In the genomic region with DNA sequence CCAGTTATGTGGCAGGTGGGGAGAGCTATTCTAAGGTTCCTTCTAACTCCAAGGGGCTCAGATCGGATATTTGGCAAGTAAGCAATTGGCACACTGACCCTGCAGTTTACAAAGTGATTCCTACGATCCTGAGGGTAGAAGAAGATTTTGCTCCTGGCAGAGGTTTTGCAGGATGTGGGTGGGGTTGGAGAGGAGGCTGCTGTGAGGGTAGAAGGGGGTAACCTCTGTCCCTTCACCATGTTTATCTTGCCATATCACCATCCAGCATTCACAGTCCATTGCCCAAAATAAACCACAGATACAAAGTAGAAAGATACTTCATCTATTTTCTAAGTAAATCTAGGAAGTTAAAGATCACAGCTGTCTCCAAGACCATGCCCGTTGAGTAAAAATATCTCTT, we compare ENCODE assay signal across 28 cellular contexts. TPM values are rescaled to one million over a fixed set of nuclear protein-coding genes. Genes with fewer than 3 reads are reported as not detected.
DNase-seq lines count a peak whose midpoint lies in the region; ATAC-seq, FAIRE-seq and TF ChIP-seq lines count a peak whose summit lies in the region.
"Had no signal": no experiment of that assay in that cellular context is flagged by ENCODE, and none has a peak within 500 bp of the region (broad histone marks: within the 10 kb centered on the region; RNA-seq: fewer than 3 reads in every experiment).

No MANE protein-coding gene starts in this region.

- no peak overlapping the region for H4K5ac ChIP-seq in IMR-90 (ENCODE audit: low read depth, low read length)

- no peak overlapping the region for H3K4me2 ChIP-seq in IMR-90 (ENCODE audit: low read depth, low read length)
- H3K4me2 ChIP-seq in K562 (ENCODE audit: insufficient read depth, low read length), result no peak overlapping the region
- no peak overlapping the region for H3K4me2 ChIP-seq in MM.1S (ENCODE audit: low read depth, low read length)
- H3K4me2 ChIP-seq: A549 had no signal

- H4K8ac ChIP-seq in IMR-90 (ENCODE audit: low read depth in 2 of 2, low read length in 2 of 2), result no peak overlapping the region

- H3K79me2 ChIP-seq in K562 (ENCODE audit: control insufficient read depth, insufficient read depth, low read length) (no peaks in the 10 kb centered on the region), MM.1S (ENCODE audit: low read length) (no peaks in the 10 kb centered on the region)

- H3K4me3 ChIP-seq in IMR-90 (ENCODE audit: insufficient read depth, low read depth, low read length), result no peak overlapping the region
- no peak overlapping the region for H3K4me3 ChIP-seq in K562
- no peak overlapping the region for H3K4me3 ChIP-seq in MM.1S (ENCODE audit: low read length)
- H3K4me3 ChIP-seq: A549, ascending aorta, cardiac muscle cell, colonic mucosa, lower lobe of right lung, right lobe of liver had no signal

- H3K9me3 Mint-ChIP-seq in activated CD8-positive, alpha-beta T cell treated with anti-CD3 and anti-CD28 coated beads, Interleukin-2, amount 10 ng/mL, durations not matched to agents 7 days and 5 days (ENCODE audit: insufficient read depth), result no peaks in the 10 kb centered on the region
- no peaks in the 10 kb centered on the region for H3K9me3 Mint-ChIP-seq in activated CD8-positive, alpha-beta T cell treated with anti-CD3 and anti-CD28 coated beads for 36 hours
- no peaks in the 10 kb centered on the region for H3K9me3 Mint-ChIP-seq in nephron

- CTCF ChIA-PET in activated CD8-positive, alpha-beta T cell treated with anti-CD3 and anti-CD28 coated beads, Interleukin-2, amount 10 ng/mL, durations not matched to agents 7 days and 5 days (lab: Charles Lee), result interaction anchor here (1.6 to 3.1 kb wide), 3 partner anchors 10 to 34 kb away, joined by 5 to 17 read pairs (median 5); no protein-coding TSS in a partner anchor
- CTCF ChIA-PET in activated CD8-positive, alpha-beta T cell treated with anti-CD3 and anti-CD28 coated beads for 36 hours (lab: Charles Lee), result interaction anchor here (1.2 kb wide), 1 partner anchor 19 kb away, joined by 3 read pairs; no protein-coding TSS in a partner anchor
- CTCF ChIA-PET in IMR-90 (lab: Yijun Ruan, JAX) (interaction anchor here (0.7 kb wide), 1 partner anchor 26 kb away, joined by 4 read pairs; no protein-coding TSS in a partner anchor), K562 (lab: Yijun Ruan, JAX; ENCODE audit: low intra/inter-chr PET ratio) (no interaction called here)

- TF ChIP-seq EP300 in K562 (IDR thresholded peaks at IDR 0.05; ENCODE audit: low read length), result no peak

- in situ Hi-C loops in IMR-90 (cut with MboI; ENCODE audit: low sequenced_read_pairs) (no loop called here), K562 (cut with MboI) (no loop called here)

- no peak overlapping the region for H3K56ac ChIP-seq in IMR-90 (ENCODE audit: extremely low read depth, insufficient read depth, low read length)

- no peak for DNase-seq in activated CD8-positive, alpha-beta T cell treated with anti-CD3 and anti-CD28 coated beads, Interleukin-2, amount 10 ng/mL, durations not matched to agents 7 days and 5 days
- DNase-seq in activated CD8-positive, alpha-beta T cell treated with anti-CD3 and anti-CD28 coated beads for 36 hours, result no peak
- DNase-seq in IMR-90 (no peak), K562 (ENCODE audit: extremely low read depth in 1 of 4, low spot score in 3 of 4) (no peak), MM.1S (no peak)
- DNase-seq: activated CD4-positive, alpha-beta T cell treated with anti-CD3 and anti-CD28 coated beads for 4 hours; activated naive CD4-positive, alpha-beta T cell treated with anti-CD3 and anti-CD28 coated beads, Interleukin-2, amount 50 U/mL, for 16 hours; AML-193; colonic mucosa; DMS53; effector memory CD4-positive, alpha-beta T cell; glutamatergic neuron; kidney; lower lobe of right lung; NCI-H1092 treated with DMSO at 0.1 percent for 48 hours; NCI-H2029; NCI-H526 treated with DMSO at 0.1 percent for 48 hours; right lobe of liver; SHP77 treated with DMSO at 0.1 percent for 48 hours; stimulated activated naive CD8-positive, alpha-beta T cell treated with anti-CD3 and anti-CD28 coated beads, Interleukin-15, Interleukin-2, amounts not matched to agents 100 U/mL and 50 U/mL, for 24 hours had no signal

- 29% methylated on average over 1 of the region's 3 CpGs; no CpG with 5 or more reads in 1 of the 2 experiments for WGBS in IMR-90 (ENCODE audit: extremely low coverage in 2 of 2, insufficient read length in 1 of 2), 2 experiments
- 24% methylated on average over 3 of the region's 3 CpGs for WGBS in K562 (ENCODE audit: insufficient coverage, low coverage, missing lambda C conversion rate)

- peak overlapping the region; percentile 8; the same call in 1 of the 2 replicates for H2BK20ac ChIP-seq in IMR-90 (ENCODE audit: low read depth, low read length)

- 0 out of 2 replicates have a peak overlapping the region, but pooled peaks have one; percentile 5 for H2AK5ac ChIP-seq in IMR-90 (ENCODE audit: low read depth, low read length)

- H3K23ac ChIP-seq in IMR-90 (ENCODE audit: low read depth, low read length), result no peak overlapping the region

- no peaks in the 10 kb centered on the region for H3F3A ChIP-seq in MM.1S (ENCODE audit: insufficient read depth, low read length)

- no peak for ATAC-seq in activated CD8-positive, alpha-beta T cell treated with anti-CD3 and anti-CD28 coated beads, Interleukin-2, amount 10 ng/mL, durations not matched to agents 7 days and 5 days
- ATAC-seq in activated CD8-positive, alpha-beta T cell treated with anti-CD3 and anti-CD28 coated beads for 36 hours, result no peak
- ATAC-seq in IMR-90 (ENCODE audit: low read depth) (no peak), K562 (no peak), GM21529 (IDR thresholded peaks at IDR 0.05; ENCODE audit: unreplicated experiment) (no peak), GM19023 (IDR thresholded peaks at IDR 0.05; ENCODE audit: unreplicated experiment) (no peak)
- ATAC-seq: A549; lower lobe of right lung; right lobe of liver; stimulated activated naive CD8-positive, alpha-beta T cell treated with anti-CD3 and anti-CD28 coated beads, Interleukin-15, Interleukin-2, amounts not matched to agents 100 U/mL and 50 U/mL, for 24 hours had no signal

- H3K9ac ChIP-seq in IMR-90 (ENCODE audit: low read depth, low read length) (no peak overlapping the region), K562 (ENCODE audit: insufficient read depth in 1 of 2, low read depth in 2 of 2, low read length in 2 of 2) (no peak overlapping the region; a peak in 1 of 4 replicates), MM.1S (ENCODE audit: low read length) (no peak overlapping the region)

- H2BK15ac ChIP-seq in IMR-90 (ENCODE audit: low read depth, low read length), result no peak overlapping the region

- H3K9me2 ChIP-seq in MM.1S (replicated peaks; ENCODE audit: insufficient read depth, low read length), result no peaks in the 10 kb centered on the region

- H3K27me3 ChIP-seq in IMR-90 (ENCODE audit: control insufficient read depth, insufficient read depth, low read length) (no peaks in the 10 kb centered on the region), K562 (ENCODE audit: control insufficient read depth in 2 of 2, insufficient read depth in 2 of 2, low read length in 2 of 2) (no peaks in the 10 kb centered on the region), MM.1S (replicated peaks; ENCODE audit: insufficient read depth, low read length) (no peaks in the 10 kb centered on the region)
- H3K27me3 ChIP-seq: ascending aorta, cardiac muscle cell, colonic mucosa, right lobe of liver had no signal

- H3K18ac ChIP-seq in IMR-90 (ENCODE audit: low read depth, low read length), result no peak overlapping the region; the same call in 1 of the 2 replicates

- H3K36me3 ChIP-seq in IMR-90 (ENCODE audit: control insufficient read depth, insufficient read depth, low read length) (no peaks in the 10 kb centered on the region), K562 (ENCODE audit: control insufficient read depth, insufficient read depth, low read length) (no peaks in the 10 kb centered on the region), MM.1S (replicated peaks; ENCODE audit: insufficient read depth, low read length) (no peaks in the 10 kb centered on the region)
- H3K36me3 ChIP-seq: ascending aorta, cardiac muscle cell, colonic mucosa, lower lobe of right lung, right lobe of liver had no signal

- no peak overlapping the region for H2AK9ac ChIP-seq in IMR-90 (replicated peaks; ENCODE audit: low read depth, low read length, poor library complexity)

- BruUV-seq in IMR-90 (replicated peaks; lab: Mats Ljungman, UMichigan) (no TSS peak), K562 (replicated peaks; lab: Mats Ljungman, UMichigan) (no TSS peak)

- no peaks in the 10 kb centered on the region for H3K79me1 ChIP-seq in IMR-90 (ENCODE audit: low read depth in 1 of 2, low read length in 2 of 2)

- no peak for TF ChIP-seq CTCF in activated CD8-positive, alpha-beta T cell treated with anti-CD3 and anti-CD28 coated beads for 36 hours (IDR thresholded peaks at IDR 0.05)
- no peak for TF ChIP-seq CTCF in IMR-90 (conservative IDR thresholded peaks at IDR 0.05; ENCODE audit: low read depth, low read length)
- TF ChIP-seq CTCF in K562 (IDR thresholded peaks at IDR 0.05 in 2 of 3, conservative IDR thresholded peaks at IDR 0.05 in 1 of 3; ENCODE audit: insufficient read depth in 2 of 3, low read depth in 1 of 3, low read length in 3 of 3), result no peak
- TF ChIP-seq CTCF in nephron (IDR thresholded peaks at IDR 0.05; ENCODE audit: unreplicated experiment in 3 of 3), result no peak
- no peak for TF ChIP-seq CTCF in MM.1S (IDR thresholded peaks at IDR 0.05; ENCODE audit: low read length)

- TF ChIP-seq POLR2A in IMR-90 (IDR thresholded peaks at IDR 0.05; ENCODE audit: low read depth, low read length) (no peak), K562 (conservative IDR thresholded peaks at IDR 0.05) (no peak)

- H3K4ac ChIP-seq in IMR-90 (ENCODE audit: low read depth, low read length), result no peak overlapping the region; the same call in 1 of the 2 replicates

- TF ChIP-seq RAD21 in IMR-90 (IDR thresholded peaks at IDR 0.05; ENCODE audit: low read length), result no peak
- no peak for TF ChIP-seq RAD21 in K562 (CRISPR knock-in tag; conservative IDR thresholded peaks at IDR 0.05 in 1 of 2, IDR thresholded peaks at IDR 0.05 in 1 of 2)

- intact Hi-C loops in activated CD8-positive, alpha-beta T cell treated with anti-CD3 and anti-CD28 coated beads for 36 hours (cut with micrococcal nuclease), result no loop called here
- intact Hi-C loops in IMR-90 (cut with micrococcal nuclease), result no loop called here
- intact Hi-C loops in K562 (cut with micrococcal nuclease), result no loop called here

- H2BK120ac ChIP-seq in IMR-90 (ENCODE audit: low read depth, low read length), result peak overlapping the region; percentile 12; the same call in 1 of the 2 replicates

- H2AFZ ChIP-seq in IMR-90 (replicated peaks; ENCODE audit: low read length, poor library complexity) (no peak overlapping the region), K562 (ENCODE audit: low read depth, low read length) (no peak overlapping the region), MM.1S (ENCODE audit: low read length) (no peak overlapping the region)

- H4K20me1 ChIP-seq in IMR-90 (ENCODE audit: insufficient read depth, low read length) (no peaks in the 10 kb centered on the region), K562 (replicated peaks; ENCODE audit: control insufficient read depth, insufficient read depth, low read length) (no peaks in the 10 kb centered on the region), MM.1S (ENCODE audit: insufficient read depth, low read length) (no peaks in the 10 kb centered on the region)

- no peak for FAIRE-seq in K562 (lab: Jason Lieb, UNC)
- FAIRE-seq: A549, H54, kidney had no signal

- no peak overlapping the region for H2BK5ac ChIP-seq in IMR-90 (ENCODE audit: low read depth, low read length, poor library complexity, severe bottlenecking)

- H3K36me3 Mint-ChIP-seq in activated CD8-positive, alpha-beta T cell treated with anti-CD3 and anti-CD28 coated beads, Interleukin-2, amount 10 ng/mL, durations not matched to agents 7 days and 5 days (ENCODE audit: low read depth), result peaks cover 24% of the 10 kb centered on the region
- H3K36me3 Mint-ChIP-seq in activated CD8-positive, alpha-beta T cell treated with anti-CD3 and anti-CD28 coated beads for 36 hours (ENCODE audit: low read depth), result no peaks in the 10 kb centered on the region
- H3K36me3 Mint-ChIP-seq in nephron (ENCODE audit: low read depth), result no peaks in the 10 kb centered on the region

- H3K27ac Mint-ChIP-seq in activated CD8-positive, alpha-beta T cell treated with anti-CD3 and anti-CD28 coated beads, Interleukin-2, amount 10 ng/mL, durations not matched to agents 7 days and 5 days, result peak overlapping the region; percentile 60
- H3K27ac Mint-ChIP-seq in activated CD8-positive, alpha-beta T cell treated with anti-CD3 and anti-CD28 coated beads for 36 hours, result no peak overlapping the region
- peak overlapping the region; percentile 4 to 34 (median 13) for H3K27ac Mint-ChIP-seq in nephron

- H3K4me1 ChIP-seq in IMR-90 (ENCODE audit: control insufficient read depth, insufficient read depth, low read length), result peaks cover 2% of the 10 kb centered on the region; the same call in 1 of the 2 replicates
- H3K4me1 ChIP-seq in K562 (replicated peaks in 1 of 2; ENCODE audit: control insufficient read depth in 2 of 2, insufficient read depth in 2 of 2, low read length in 2 of 2), result peaks cover 8 to 11% of the 10 kb centered on the region in 2 experiments; a peak in 4 of 5 replicates
- no peaks in the 10 kb centered on the region for H3K4me1 ChIP-seq in MM.1S (ENCODE audit: low read length)
- H3K4me1 ChIP-seq: A549, lower lobe of right lung had no signal

- H3K4me1 Mint-ChIP-seq in activated CD8-positive, alpha-beta T cell treated with anti-CD3 and anti-CD28 coated beads, Interleukin-2, amount 10 ng/mL, durations not matched to agents 7 days and 5 days (ENCODE audit: low read depth), result peaks cover 60% of the 10 kb centered on the region
- peaks cover 34% of the 10 kb centered on the region for H3K4me1 Mint-ChIP-seq in activated CD8-positive, alpha-beta T cell treated with anti-CD3 and anti-CD28 coated beads for 36 hours (ENCODE audit: low read depth)
- peaks cover 40% of the 10 kb centered on the region for H3K4me1 Mint-ChIP-seq in nephron

- no peak overlapping the region for H3K4me3 Mint-ChIP-seq in activated CD8-positive, alpha-beta T cell treated with anti-CD3 and anti-CD28 coated beads, Interleukin-2, amount 10 ng/mL, durations not matched to agents 7 days and 5 days
- no peak overlapping the region for H3K4me3 Mint-ChIP-seq in activated CD8-positive, alpha-beta T cell treated with anti-CD3 and anti-CD28 coated beads for 36 hours
- H3K4me3 Mint-ChIP-seq in nephron, result no peak overlapping the region

- H3K27ac ChIP-seq in IMR-90 (ENCODE audit: insufficient read depth, low read length) (no peak overlapping the region), K562 (ENCODE audit: extremely low read depth, low read depth, low read length) (no peak overlapping the region), MM.1S (ENCODE audit: low read length) (no peak overlapping the region)
- H3K27ac ChIP-seq: ascending aorta, cardiac muscle cell, colonic mucosa, lower lobe of right lung, right lobe of liver had no signal

- H4K91ac ChIP-seq in IMR-90 (ENCODE audit: insufficient read depth, low read depth, low read length), result no peak overlapping the region

- POLR2A ChIA-PET in activated CD8-positive, alpha-beta T cell treated with anti-CD3 and anti-CD28 coated beads, Interleukin-2, amount 10 ng/mL, durations not matched to agents 7 days and 5 days (lab: Charles Lee), result interaction anchor here (2.3 kb wide), 1 partner anchor 10 kb away, joined by 7 read pairs; no protein-coding TSS in a partner anchor
- POLR2A ChIA-PET in activated CD8-positive, alpha-beta T cell treated with anti-CD3 and anti-CD28 coated beads for 36 hours (lab: Charles Lee), result no interaction called here
- POLR2A ChIA-PET in IMR-90 (lab: Charles Lee; ENCODE audit: unreplicated experiment) (no interaction called here), K562 (lab: Yijun Ruan, JAX) (interaction anchor here (1.3 kb wide), 1 partner anchor 15 kb away, joined by 3 read pairs; no protein-coding TSS in a partner anchor)

- H3K9me1 ChIP-seq in IMR-90 (ENCODE audit: insufficient read depth, low read length) (no peaks in the 10 kb centered on the region; the same call in 1 of the 2 replicates), K562 (ENCODE audit: control insufficient read depth, insufficient read depth, low read length) (no peaks in the 10 kb centered on the region)

- no peaks in the 10 kb centered on the region for H3K27me3 Mint-ChIP-seq in activated CD8-positive, alpha-beta T cell treated with anti-CD3 and anti-CD28 coated beads, Interleukin-2, amount 10 ng/mL, durations not matched to agents 7 days and 5 days (ENCODE audit: low read depth)
- H3K27me3 Mint-ChIP-seq in activated CD8-positive, alpha-beta T cell treated with anti-CD3 and anti-CD28 coated beads for 36 hours, result no peaks in the 10 kb centered on the region
- no peaks in the 10 kb centered on the region for H3K27me3 Mint-ChIP-seq in nephron (ENCODE audit: low read depth)

- no peak overlapping the region for H3K14ac ChIP-seq in IMR-90 (replicated peaks; ENCODE audit: low read depth, low read length)

- dilution Hi-C loops in IMR-90 (cut with HindIII; ENCODE audit: low sequenced_read_pairs, unreplicated experiment), result no loop called here

- H3K9me3 ChIP-seq in IMR-90 (ENCODE audit: control insufficient read depth, insufficient read depth, low read length), result no peaks in the 10 kb centered on the region
- H3K9me3 ChIP-seq in K562 (replicated peaks; ENCODE audit: control insufficient read depth, insufficient read depth, low read depth, low read length), result no peaks in the 10 kb centered on the region
- H3K9me3 ChIP-seq in MM.1S (replicated peaks; ENCODE audit: insufficient read depth, low read length), result no peaks in the 10 kb centered on the region
- H3K9me3 ChIP-seq: ascending aorta, colonic mucosa, lower lobe of right lung, right lobe of liver had no signal

RNA-seq across cellular contexts. Expression of gene LIPC, which starts 51.5 kb away (rescaled TPM):
- 1 to 10 TPM; 4.1 to 4.4 TPM for total RNA-seq in activated CD8-positive, alpha-beta T cell treated with anti-CD3 and anti-CD28 coated beads, Interleukin-2, amount 10 ng/mL, durations not matched to agents 7 days and 5 days
- 1 to 10 TPM; 1.0 to 1.2 TPM for total RNA-seq in activated CD8-positive, alpha-beta T cell treated with anti-CD3 and anti-CD28 coated beads for 36 hours
- total RNA-seq in IMR-90 (2012; rRNA removed) (under 0.01 TPM in 1 of 2 replicates, not detected in the other), K562 (2014; rRNA removed) (0.08 TPM in 1 of 2 replicates, not detected in the other), K562 (2014; rRNA removed; fragmentation: Illumina TruSeq; extraction: Trizol) (0.07 and 0.29 TPM in 2 replicates), K562 (2015; rRNA removed; fragmentation: Illumina TruSeq; extraction: Trizol) (0.15 and 0.33 TPM in 2 replicates), K562 (2021) (0.13 and 0.27 TPM in 2 replicates)
- polyA plus RNA-seq in IMR-90 (2012; rRNA removed) (0.07 and 0.14 TPM in 2 replicates), K562 (2011; rRNA removed) (0.11 and 0.12 TPM in 2 replicates), K562 (2014; fragmentation: Illumina TruSeq; extraction: Trizol) (0.09 and 0.14 TPM in 2 replicates), K562 (2014; fragmentation: Nextera tagmentation; extraction: Ambion mirVana) (under 1 TPM in 1 of 2 experiments, not detected in 1; 0.07 TPM), K562 (2014; rRNA removed) (0.35 and 0.41 TPM in 2 replicates)
- polyA plus RNA-seq in IMR-90 (2012; cell fraction: cytosol; rRNA removed), result 0.05 and 0.19 TPM in 2 replicates
- polyA plus RNA-seq in IMR-90 (2012; cell fraction: nucleus; rRNA removed; ENCODE audit: low replicate concordance), result 0.12 TPM in 1 of 2 replicates, not detected in the other
- 0.42 TPM in 1 of 2 replicates, not detected in the other for total RNA-seq in K562 (2011; cell fraction: chromatin; rRNA removed; ENCODE audit: low replicate concordance)
- total RNA-seq in K562 (2011; cell fraction: nucleolus; rRNA removed), result 0.17 and 0.26 TPM in 2 replicates
- 0.15 and 0.92 TPM in 2 replicates for total RNA-seq in K562 (2011; cell fraction: nucleoplasm; rRNA removed)
- polyA plus RNA-seq in K562 (2011; cell fraction: cytosol; rRNA removed), result 0.16 TPM in 1 of 2 replicates, not detected in the other
- 0.14 and 0.36 TPM in 2 replicates for polyA plus RNA-seq in K562 (2011; cell fraction: nucleus; rRNA removed)
- polyA plus RNA-seq in K562 (2012), result 0.76 and 4.9 TPM in 2 replicates
- polyA minus RNA-seq in K562 (2011; rRNA and poly(A)+ RNA removed), result 0.11 and 0.12 TPM in 2 replicates
- not detected in 2 replicates for polyA minus RNA-seq in K562 (2011; cell fraction: cytosol; rRNA and poly(A)+ RNA removed)
- 0.13 and 0.22 TPM in 2 replicates for polyA minus RNA-seq in K562 (2011; cell fraction: nucleus; rRNA and poly(A)+ RNA removed)
- total RNA-seq: ascending aorta, cardiac muscle cell, G401 had no signal
- polyA plus RNA-seq: cardiac muscle cell had no signal

Comparison
In these comparisons a context has a peak if more than half of its experiments do, and no peak if none do; other contexts are left out.
1. POLR2A ChIA-PET loops: an anchor here in activated CD8-positive, alpha-beta T cell treated with anti-CD3 and anti-CD28 coated beads, Interleukin-2, amount 10 ng/mL, durations not matched to agents 7 days and 5 days (2.3 kb wide) and K562 (1.3 kb wide); none called in activated CD8-positive, alpha-beta T cell treated with anti-CD3 and anti-CD28 coated beads for 36 hours and IMR-90.